In the genomic region with DNA sequence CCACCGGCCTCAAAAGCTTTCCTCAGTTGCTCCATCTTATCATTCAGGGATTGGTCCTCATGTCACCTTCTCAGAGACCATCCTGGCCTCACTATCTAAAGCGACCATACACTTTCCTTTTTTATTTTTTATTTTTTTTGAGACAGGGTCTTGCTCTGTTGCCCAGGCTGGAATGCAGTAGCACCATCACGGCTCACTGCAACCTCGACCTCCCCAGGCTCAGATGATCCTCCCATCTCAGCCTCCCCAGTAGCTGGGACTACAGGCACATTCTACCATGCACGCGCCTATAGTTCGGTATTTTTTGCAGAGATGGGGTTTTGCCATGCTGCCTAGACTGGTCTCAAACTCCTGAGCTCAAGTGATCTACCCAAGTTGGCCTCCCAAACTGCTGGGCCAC, we compare ENCODE assay signal across 23 cellular contexts.
"Had no signal": no experiment of that assay in that cellular context is flagged by ENCODE, and none has a peak within 500 bp of the region (broad histone marks: within the 10 kb centered on the region; RNA-seq: fewer than 3 reads in every experiment).

No MANE protein-coding gene starts in this region.

- ATAC-seq: left lung, mucosa of descending colon, upper lobe of right lung had no signal

- H3K27ac Mint-ChIP-seq: memory B cell; T-helper 1 cell treated with Interleukin-12 subunit alpha and Interleukin-12 subunit beta and Interleukin-4 antibody, amounts not matched to agents 30 μg/mL and 1 μg/mL, for 36 hours had no signal

- H3K4me3 ChIP-seq: esophagus squamous epithelium, left lung, mucosa of descending colon, right atrium auricular region, skin epidermis, testis, upper lobe of right lung had no signal

- H3K27me3 ChIP-seq: brain microvascular endothelial cell, esophagus squamous epithelium, left lung, right atrium auricular region, testis, upper lobe of right lung had no signal

- H3K4me3 Mint-ChIP-seq: activated naive CD8-positive, alpha-beta T cell treated with anti-CD3 and anti-CD28 coated beads for 36 hours; memory B cell; T-helper 1 cell treated with Interleukin-12 subunit alpha and Interleukin-12 subunit beta and Interleukin-4 antibody, amounts not matched to agents 30 μg/mL and 1 μg/mL, for 36 hours had no signal

- H3K36me3 Mint-ChIP-seq: memory B cell had no signal

- H3K9me3 Mint-ChIP-seq: activated CD4-positive, alpha-beta T cell treated with anti-CD3 and anti-CD28 coated beads, Interleukin-2, amount 10 ng/mL, durations not matched to agents 24 days and 14 days; activated naive CD8-positive, alpha-beta T cell treated with anti-CD3 and anti-CD28 coated beads for 36 hours; memory B cell; nephron; stimulated activated naive CD8-positive, alpha-beta T cell treated with anti-CD3 and anti-CD28 coated beads, Interleukin-15, Interleukin-2, amounts not matched to agents 100 ng/mL and 50 ng/mL, for 24 hours; T-helper 1 cell treated with Interleukin-12 subunit alpha and Interleukin-12 subunit beta and Interleukin-4 antibody, amounts not matched to agents 30 μg/mL and 1 μg/mL, for 36 hours had no signal

- DNase-seq: activated CD4-positive, alpha-beta T cell treated with anti-CD3 and anti-CD28 coated beads, Interleukin-2, amount 10 ng/mL, durations not matched to agents 24 days and 14 days; activated gamma-delta T cell; activated naive CD8-positive, alpha-beta T cell treated with anti-CD3 and anti-CD28 coated beads for 36 hours; activated T-cell treated with anti-CD3 and anti-CD28 coated beads for 4 hours; amygdala; brain microvascular endothelial cell; cortex of kidney; effector CD4-positive, alpha-beta T cell; esophagus squamous epithelium; hippocampal formation; kidney; left lung; mucosa of descending colon; occipital lobe; stimulated activated CD4-positive, alpha-beta T cell treated with anti-CD3 and anti-CD28 coated beads, Interleukin-4, amount 100 ng/mL, for 24 hours; testis; upper lobe of right lung had no signal

- H3K27me3 Mint-ChIP-seq: activated CD4-positive, alpha-beta T cell treated with anti-CD3 and anti-CD28 coated beads, Interleukin-2, amount 10 ng/mL, durations not matched to agents 24 days and 14 days; activated naive CD8-positive, alpha-beta T cell treated with anti-CD3 and anti-CD28 coated beads for 36 hours; memory B cell; stimulated activated naive CD8-positive, alpha-beta T cell treated with anti-CD3 and anti-CD28 coated beads, Interleukin-15, Interleukin-2, amounts not matched to agents 100 ng/mL and 50 ng/mL, for 24 hours had no signal

- H3K36me3 ChIP-seq: brain microvascular endothelial cell, esophagus squamous epithelium, left lung, right atrium auricular region, upper lobe of right lung had no signal

- H3K27ac ChIP-seq: right atrium auricular region, testis had no signal

- H3K9me3 ChIP-seq: esophagus squamous epithelium, left lung, mucosa of descending colon, right atrium auricular region, testis, upper lobe of right lung had no signal
